ENCODE assay signal across 1 cellular context in genomic region chr19:18280247-18281081, GRCh38.
TF ChIP-seq lines count a peak whose summit lies in the region.

No MANE protein-coding gene starts in this region.

TF ChIP-seq in HepG2, 621 proteins besides CTCF, POLR2A, EP300 and RAD21 (continued from another document and continues in another):
- TF ChIP-seq PATZ1 (CRISPR knock-in tag; IDR thresholded peaks at IDR 0.05) (peak; percentile 98), NFIC (IDR thresholded peaks at IDR 0.05; ENCODE audit: low read length) (no peak), TEAD3 (CRISPR knock-in tag; optimal IDR thresholded peaks at IDR 0.05; ENCODE audit: borderline replicate concordance) (peak; percentile 48), MNT (IDR thresholded peaks at IDR 0.05) (no peak), ZNF33B (CRISPR knock-in tag; IDR thresholded peaks at IDR 0.05) (no peak), HNRNPUL1 (IDR thresholded peaks at IDR 0.05; ENCODE audit: low read depth, low read length) (no peak), SP4 (CRISPR knock-in tag; IDR thresholded peaks at IDR 0.05) (no peak), ZNF205 (CRISPR knock-in tag; IDR thresholded peaks at IDR 0.05) (no peak), ZNF766 (CRISPR knock-in tag; IDR thresholded peaks at IDR 0.05; ENCODE audit: borderline replicate concordance) (peak; percentile 75; the same call in 1 of the 2 replicates), ZFP36 (IDR thresholded peaks at IDR 0.05; ENCODE audit: borderline replicate concordance, low read depth, low read length, partially characterized antibody) (no peak), ZNF782 (CRISPR knock-in tag; IDR thresholded peaks at IDR 0.05; ENCODE audit: borderline replicate concordance) (peak; percentile 64; the same call in 1 of the 2 replicates), GMEB2 (CRISPR knock-in tag; IDR thresholded peaks at IDR 0.05; ENCODE audit: low read depth) (no peak), XRCC5 (optimal IDR thresholded peaks at IDR 0.05; ENCODE audit: low read length) (peak; percentile 17), POLR2G (IDR thresholded peaks at IDR 0.05; ENCODE audit: low read depth, low read length) (peak; percentile 63), ZNF333 (CRISPR knock-in tag; IDR thresholded peaks at IDR 0.05; ENCODE audit: borderline replicate concordance) (no peak), TIGD3 (CRISPR knock-in tag; IDR thresholded peaks at IDR 0.05; ENCODE audit: borderline replicate concordance) (no peak), ZMYM4 (CRISPR knock-in tag; IDR thresholded peaks at IDR 0.05) (peak; percentile 59; the same call in 1 of the 2 replicates), NCOR1 (IDR thresholded peaks at IDR 0.05; ENCODE audit: borderline replicate concordance, low read length) (no peak), ERF (CRISPR knock-in tag; IDR thresholded peaks at IDR 0.05) (peak; percentile 38; the same call in 1 of the 2 replicates), ARID2 (CRISPR knock-in tag; IDR thresholded peaks at IDR 0.05; ENCODE audit: borderline replicate concordance) (no peak), KLF15 (CRISPR knock-in tag; IDR thresholded peaks at IDR 0.05; ENCODE audit: borderline replicate concordance) (no peak), EHMT2 (IDR thresholded peaks at IDR 0.05; ENCODE audit: borderline replicate concordance, low read depth, low read length) (no peak), ATAD3A (CRISPR knock-in tag; IDR thresholded peaks at IDR 0.05) (no peak), NFRKB (IDR thresholded peaks at IDR 0.05) (no peak), ZNF263 (CRISPR knock-in tag; IDR thresholded peaks at IDR 0.05) (peak; percentile 30; the same call in 1 of the 2 replicates), ZNF317 (CRISPR knock-in tag; IDR thresholded peaks at IDR 0.05) (no peak), MYPOP (CRISPR knock-in tag; IDR thresholded peaks at IDR 0.05) (peak; percentile 89), MYNN (CRISPR knock-in tag; IDR thresholded peaks at IDR 0.05; ENCODE audit: low read depth) (no peak), ZNF576 (CRISPR knock-in tag; IDR thresholded peaks at IDR 0.05) (no peak), GABPA (IDR thresholded peaks at IDR 0.05; ENCODE audit: low read depth, low read length) (no peak), GABPA (CRISPR knock-in tag; IDR thresholded peaks at IDR 0.05; ENCODE audit: low read depth) (no peak), KMT2A (CRISPR knock-in tag; IDR thresholded peaks at IDR 0.05) (0 out of 2 replicates have a peak, but pooled peaks have one; percentile 32), ZNF557 (CRISPR knock-in tag; IDR thresholded peaks at IDR 0.05) (0 out of 2 replicates have a peak, but pooled peaks have one; percentile 36), ZSCAN22 (CRISPR knock-in tag; IDR thresholded peaks at IDR 0.05) (no peak), MXD3 (CRISPR knock-in tag; IDR thresholded peaks at IDR 0.05) (peak; percentile 74), ZNF709 (CRISPR knock-in tag; IDR thresholded peaks at IDR 0.05) (peak; percentile 77; the same call in 1 of the 2 replicates), CEBPG (CRISPR knock-in tag; IDR thresholded peaks at IDR 0.05) (0 out of 2 replicates have a peak, but pooled peaks have one; percentile 6), FOXC1 (CRISPR knock-in tag; IDR thresholded peaks at IDR 0.05; ENCODE audit: borderline replicate concordance) (peak; percentile 60; the same call in 1 of the 2 replicates), ZNF556 (CRISPR knock-in tag; IDR thresholded peaks at IDR 0.05; ENCODE audit: borderline replicate concordance) (0 out of 2 replicates have a peak, but pooled peaks have one; percentile 35), ZBED4 (CRISPR knock-in tag; IDR thresholded peaks at IDR 0.05; ENCODE audit: borderline replicate concordance) (no peak)
- TF ChIP-seq, protein P1, sequence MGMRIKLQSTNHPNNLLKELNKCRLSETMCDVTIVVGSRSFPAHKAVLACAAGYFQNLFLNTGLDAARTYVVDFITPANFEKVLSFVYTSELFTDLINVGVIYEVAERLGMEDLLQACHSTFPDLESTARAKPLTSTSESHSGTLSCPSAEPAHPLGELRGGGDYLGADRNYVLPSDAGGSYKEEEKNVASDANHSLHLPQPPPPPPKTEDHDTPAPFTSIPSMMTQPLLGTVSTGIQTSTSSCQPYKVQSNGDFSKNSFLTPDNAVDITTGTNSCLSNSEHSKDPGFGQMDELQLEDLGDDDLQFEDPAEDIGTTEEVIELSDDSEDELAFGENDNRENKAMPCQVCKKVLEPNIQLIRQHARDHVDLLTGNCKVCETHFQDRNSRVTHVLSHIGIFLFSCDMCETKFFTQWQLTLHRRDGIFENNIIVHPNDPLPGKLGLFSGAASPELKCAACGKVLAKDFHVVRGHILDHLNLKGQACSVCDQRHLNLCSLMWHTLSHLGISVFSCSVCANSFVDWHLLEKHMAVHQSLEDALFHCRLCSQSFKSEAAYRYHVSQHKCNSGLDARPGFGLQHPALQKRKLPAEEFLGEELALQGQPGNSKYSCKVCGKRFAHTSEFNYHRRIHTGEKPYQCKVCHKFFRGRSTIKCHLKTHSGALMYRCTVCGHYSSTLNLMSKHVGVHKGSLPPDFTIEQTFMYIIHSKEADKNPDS (CRISPR knock-in tag; IDR thresholded peaks at IDR 0.05), result peak; percentile 26; the same call in 1 of the 2 replicates
- TF ChIP-seq, protein P2, sequence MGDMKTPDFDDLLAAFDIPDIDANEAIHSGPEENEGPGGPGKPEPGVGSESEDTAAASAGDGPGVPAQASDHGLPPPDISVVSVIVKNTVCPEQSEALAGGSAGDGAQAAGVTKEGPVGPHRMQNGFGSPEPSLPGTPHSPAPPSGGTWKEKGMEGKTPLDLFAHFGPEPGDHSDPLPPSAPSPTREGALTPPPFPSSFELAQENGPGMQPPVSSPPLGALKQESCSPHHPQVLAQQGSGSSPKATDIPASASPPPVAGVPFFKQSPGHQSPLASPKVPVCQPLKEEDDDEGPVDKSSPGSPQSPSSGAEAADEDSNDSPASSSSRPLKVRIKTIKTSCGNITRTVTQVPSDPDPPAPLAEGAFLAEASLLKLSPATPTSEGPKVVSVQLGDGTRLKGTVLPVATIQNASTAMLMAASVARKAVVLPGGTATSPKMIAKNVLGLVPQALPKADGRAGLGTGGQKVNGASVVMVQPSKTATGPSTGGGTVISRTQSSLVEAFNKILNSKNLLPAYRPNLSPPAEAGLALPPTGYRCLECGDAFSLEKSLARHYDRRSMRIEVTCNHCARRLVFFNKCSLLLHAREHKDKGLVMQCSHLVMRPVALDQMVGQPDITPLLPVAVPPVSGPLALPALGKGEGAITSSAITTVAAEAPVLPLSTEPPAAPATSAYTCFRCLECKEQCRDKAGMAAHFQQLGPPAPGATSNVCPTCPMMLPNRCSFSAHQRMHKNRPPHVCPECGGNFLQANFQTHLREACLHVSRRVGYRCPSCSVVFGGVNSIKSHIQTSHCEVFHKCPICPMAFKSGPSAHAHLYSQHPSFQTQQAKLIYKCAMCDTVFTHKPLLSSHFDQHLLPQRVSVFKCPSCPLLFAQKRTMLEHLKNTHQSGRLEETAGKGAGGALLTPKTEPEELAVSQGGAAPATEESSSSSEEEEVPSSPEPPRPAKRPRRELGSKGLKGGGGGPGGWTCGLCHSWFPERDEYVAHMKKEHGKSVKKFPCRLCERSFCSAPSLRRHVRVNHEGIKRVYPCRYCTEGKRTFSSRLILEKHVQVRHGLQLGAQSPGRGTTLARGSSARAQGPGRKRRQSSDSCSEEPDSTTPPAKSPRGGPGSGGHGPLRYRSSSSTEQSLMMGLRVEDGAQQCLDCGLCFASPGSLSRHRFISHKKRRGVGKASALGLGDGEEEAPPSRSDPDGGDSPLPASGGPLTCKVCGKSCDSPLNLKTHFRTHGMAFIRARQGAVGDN (CRISPR knock-in tag; IDR thresholded peaks at IDR 0.05), result peak; percentile 40
